Comparison of ENCODE assay signal across 1 cellular context in genomic region chr2:24016376-24016761, GRCh38.
TF ChIP-seq lines count a peak whose summit lies in the region.

No MANE protein-coding gene starts in this region.

TF ChIP-seq in SK-N-SH, 30 proteins besides CTCF, POLR2A, EP300 and RAD21 (continued from another document):
- TF ChIP-seq ZBTB33 (IDR thresholded peaks at IDR 0.05; ENCODE audit: borderline replicate concordance, low read depth): no peak
- TF ChIP-seq SMC3 (IDR thresholded peaks at IDR 0.05; ENCODE audit: low read depth, low read length): no peak
- no peak for TF ChIP-seq FOXJ3 (CRISPR knock-in tag; IDR thresholded peaks at IDR 0.05)
- no peak for TF ChIP-seq POLR2AphosphoS5 (IDR thresholded peaks at IDR 0.05; ENCODE audit: low read depth, low read length)
- TF ChIP-seq EZH2phosphoT487 (IDR thresholded peaks at IDR 0.05; ENCODE audit: borderline replicate concordance, low read depth): no peak
- TF ChIP-seq CHD2 (IDR thresholded peaks at IDR 0.05; ENCODE audit: low read length, partially characterized antibody): no peak
- TF ChIP-seq, protein P1, sequence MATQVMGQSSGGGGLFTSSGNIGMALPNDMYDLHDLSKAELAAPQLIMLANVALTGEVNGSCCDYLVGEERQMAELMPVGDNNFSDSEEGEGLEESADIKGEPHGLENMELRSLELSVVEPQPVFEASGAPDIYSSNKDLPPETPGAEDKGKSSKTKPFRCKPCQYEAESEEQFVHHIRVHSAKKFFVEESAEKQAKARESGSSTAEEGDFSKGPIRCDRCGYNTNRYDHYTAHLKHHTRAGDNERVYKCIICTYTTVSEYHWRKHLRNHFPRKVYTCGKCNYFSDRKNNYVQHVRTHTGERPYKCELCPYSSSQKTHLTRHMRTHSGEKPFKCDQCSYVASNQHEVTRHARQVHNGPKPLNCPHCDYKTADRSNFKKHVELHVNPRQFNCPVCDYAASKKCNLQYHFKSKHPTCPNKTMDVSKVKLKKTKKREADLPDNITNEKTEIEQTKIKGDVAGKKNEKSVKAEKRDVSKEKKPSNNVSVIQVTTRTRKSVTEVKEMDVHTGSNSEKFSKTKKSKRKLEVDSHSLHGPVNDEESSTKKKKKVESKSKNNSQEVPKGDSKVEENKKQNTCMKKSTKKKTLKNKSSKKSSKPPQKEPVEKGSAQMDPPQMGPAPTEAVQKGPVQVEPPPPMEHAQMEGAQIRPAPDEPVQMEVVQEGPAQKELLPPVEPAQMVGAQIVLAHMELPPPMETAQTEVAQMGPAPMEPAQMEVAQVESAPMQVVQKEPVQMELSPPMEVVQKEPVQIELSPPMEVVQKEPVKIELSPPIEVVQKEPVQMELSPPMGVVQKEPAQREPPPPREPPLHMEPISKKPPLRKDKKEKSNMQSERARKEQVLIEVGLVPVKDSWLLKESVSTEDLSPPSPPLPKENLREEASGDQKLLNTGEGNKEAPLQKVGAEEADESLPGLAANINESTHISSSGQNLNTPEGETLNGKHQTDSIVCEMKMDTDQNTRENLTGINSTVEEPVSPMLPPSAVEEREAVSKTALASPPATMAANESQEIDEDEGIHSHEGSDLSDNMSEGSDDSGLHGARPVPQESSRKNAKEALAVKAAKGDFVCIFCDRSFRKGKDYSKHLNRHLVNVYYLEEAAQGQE (IDR thresholded peaks at IDR 0.05; ENCODE audit: low read depth, low read length): no peak
- TF ChIP-seq MXI1 (IDR thresholded peaks at IDR 0.05; ENCODE audit: low read depth, low read length): no peak
- no peak for TF ChIP-seq NRF1 (IDR thresholded peaks at IDR 0.05; ENCODE audit: low read depth, low read length)
- TF ChIP-seq TCF12 (IDR thresholded peaks at IDR 0.05): no peak
- no peak for TF ChIP-seq TEAD4 (IDR thresholded peaks at IDR 0.05; ENCODE audit: borderline replicate concordance, insufficient read depth)
- no peak for TF ChIP-seq RCOR1 (IDR thresholded peaks at IDR 0.05; ENCODE audit: low read length)
